In genomic region chr3:177498037-177498857, GRCh38 we compare ENCODE assay signal across 10 cellular contexts.
DNase-seq lines count a peak whose midpoint lies in the region; ATAC-seq, FAIRE-seq and TF ChIP-seq lines count a peak whose summit lies in the region.
"Had no signal": no experiment of that assay in that cellular context is flagged by ENCODE, and none has a peak within 500 bp of the region (broad histone marks: within the 10 kb centered on the region; RNA-seq: fewer than 3 reads in every experiment).

No MANE protein-coding gene starts in this region.

- H3K4me3 ChIP-seq in keratinocyte (ENCODE audit: control insufficient read depth in 2 of 3, extremely low read depth in 1 of 3, insufficient read depth in 2 of 3, low read depth in 1 of 3, low read length in 3 of 3) (no peak overlapping the region), osteoblast (ENCODE audit: insufficient read depth, low read length) (no peak overlapping the region)
- H3K4me3 ChIP-seq: BLaER1 treated with 17β-estradiol and CSF1 and Interleukin-3, amounts not matched to agents 10 nM and 100 nM had no signal

- H3K27ac ChIP-seq in keratinocyte (ENCODE audit: control insufficient read depth, insufficient read depth, low read length) (no peak overlapping the region), osteoblast (ENCODE audit: low read depth, low read length) (no peak overlapping the region)
- H3K27ac ChIP-seq: BLaER1 treated with 17β-estradiol and CSF1 and Interleukin-3, amounts not matched to agents 10 nM and 100 nM had no signal

- peaks cover 3% of the 10 kb centered on the region for H3K4me1 ChIP-seq in keratinocyte (ENCODE audit: control insufficient read depth, extremely low read depth, insufficient read depth, low read length)
- no peaks in the 10 kb centered on the region for H3K4me1 ChIP-seq in osteoblast (ENCODE audit: insufficient read depth, low read length)

- no peaks in the 10 kb centered on the region for H3K79me2 ChIP-seq in keratinocyte (ENCODE audit: control insufficient read depth, insufficient read depth, low read length)
- H3K79me2 ChIP-seq in osteoblast (ENCODE audit: insufficient read depth, low read length) = no peaks in the 10 kb centered on the region

- intact Hi-C loops in left ventricle myocardium superior (cut with micrococcal nuclease) = no loop called here

- H3K9me3 ChIP-seq in keratinocyte (ENCODE audit: control insufficient read depth, low read depth, low read length) (no peaks in the 10 kb centered on the region), osteoblast (ENCODE audit: low read depth, low read length) (no peaks in the 10 kb centered on the region)

- dilution Hi-C loops in keratinocyte (cut with MboI; ENCODE audit: extremely low pct_ligation_motif_present, low sequenced_read_pairs) = no loop called here

- TF ChIP-seq CTCF in keratinocyte (optimal IDR thresholded peaks at IDR 0.05 in 1 of 3, IDR thresholded peaks at IDR 0.05 in 1 of 3, conservative IDR thresholded peaks at IDR 0.05 in 1 of 3; ENCODE audit: extremely low read depth in 1 of 3, insufficient read depth in 2 of 3, low read length in 3 of 3) (no peak), osteoblast (IDR thresholded peaks at IDR 0.05; ENCODE audit: extremely low read depth, low read depth, low read length) (no peak)

- FAIRE-seq in keratinocyte (lab: Jason Lieb, UNC) = peak; percentile 52

- H3K9me1 ChIP-seq in keratinocyte (ENCODE audit: control insufficient read depth, extremely low read depth, insufficient read depth, low read length) = no peaks in the 10 kb centered on the region

- peak; percentile 53 for DNase-seq in CD1c-positive myeloid dendritic cell (ENCODE audit: extremely low spot score)
- DNase-seq in M059J (ENCODE audit: low read depth) = peak; percentile 91
- DNase-seq in amniotic epithelial cell (ENCODE audit: low read depth) = peak; percentile 77
- no peak for DNase-seq in keratinocyte (ENCODE audit: low read depth, low spot score)
- no peak for DNase-seq in left ventricle myocardium superior
- DNase-seq in osteoblast (ENCODE audit: insufficient read length, low spot score, missing footprints) = no peak
- DNase-seq: NCI-H510A treated with DMSO at 0.1 percent for 48 hours had no signal

- no peaks in the 10 kb centered on the region for H3K36me3 ChIP-seq in keratinocyte (ENCODE audit: control insufficient read depth in 2 of 2, extremely low read depth in 1 of 2, insufficient read depth in 2 of 2, low read length in 2 of 2)
- H3K36me3 ChIP-seq in osteoblast (ENCODE audit: insufficient read depth, low read length) = no peaks in the 10 kb centered on the region
- H3K36me3 ChIP-seq: BLaER1 treated with 17β-estradiol and CSF1 and Interleukin-3, amounts not matched to agents 10 nM and 100 nM had no signal

- H2AFZ ChIP-seq in keratinocyte (ENCODE audit: control insufficient read depth, low read length) = no peak overlapping the region
- H2AFZ ChIP-seq in osteoblast (ENCODE audit: low read length) = no peak overlapping the region

- H3K4me2 ChIP-seq in keratinocyte (ENCODE audit: control insufficient read depth, extremely low read depth, insufficient read depth, low read depth, low read length) (peak overlapping the region; percentile 20), osteoblast (ENCODE audit: insufficient read depth, low read length) (no peak overlapping the region)
- H3K4me2 ChIP-seq: BLaER1 treated with 17β-estradiol and CSF1 and Interleukin-3, amounts not matched to agents 10 nM and 100 nM had no signal

- H3K27me3 ChIP-seq in keratinocyte (ENCODE audit: control insufficient read depth, extremely low read depth, insufficient read depth, low read length) (no peaks in the 10 kb centered on the region), osteoblast (ENCODE audit: insufficient read depth, low read length) (no peaks in the 10 kb centered on the region)
- H3K27me3 ChIP-seq: BLaER1 treated with 17β-estradiol and CSF1 and Interleukin-3, amounts not matched to agents 10 nM and 100 nM had no signal

- ATAC-seq in GM21529 (IDR thresholded peaks at IDR 0.05; ENCODE audit: unreplicated experiment) (no peak), left ventricle myocardium superior (no peak), HG02571 (IDR thresholded peaks at IDR 0.05; ENCODE audit: unreplicated experiment) (no peak)

- no peak overlapping the region for H3K9ac ChIP-seq in keratinocyte (ENCODE audit: control insufficient read depth, extremely low read depth, insufficient read depth, low read length)
- H3K9ac ChIP-seq: BLaER1 treated with 17β-estradiol and CSF1 and Interleukin-3, amounts not matched to agents 10 nM and 100 nM had no signal

- H4K20me1 ChIP-seq in keratinocyte (ENCODE audit: control insufficient read depth, extremely low read depth, insufficient read depth, low read length) (no peaks in the 10 kb centered on the region), osteoblast (ENCODE audit: insufficient read depth, low read length) (no peaks in the 10 kb centered on the region)
- H4K20me1 ChIP-seq: BLaER1 treated with 17β-estradiol and CSF1 and Interleukin-3, amounts not matched to agents 10 nM and 100 nM had no signal

Comparison
In these comparisons a context has a peak if more than half of its experiments do, and no peak if none do; other contexts are left out.
1. DNase-seq: peak in CD1c-positive myeloid dendritic cell (single experiment), M059J (single experiment) and amniotic epithelial cell (single experiment); none in keratinocyte (single experiment), left ventricle myocardium superior (single experiment) and osteoblast (single experiment).